18 cellular contexts compared by ENCODE assay signal in genomic region chr3:106135451-106136160, GRCh38.
DNase-seq lines count a peak whose midpoint lies in the region; ATAC-seq and TF ChIP-seq lines count a peak whose summit lies in the region.
"Had no signal": no experiment of that assay in that cellular context is flagged by ENCODE, and none has a peak within 500 bp of the region (broad histone marks: within the 10 kb centered on the region; RNA-seq: fewer than 3 reads in every experiment).

No MANE protein-coding gene starts in this region.

- H3K4me1 ChIP-seq in right cardiac atrium (ENCODE audit: control insufficient read depth, insufficient read depth, low read length) (peaks cover 4% of the 10 kb centered on the region), right atrium auricular region (peaks cover 0 to 8% of the 10 kb centered on the region in 2 donors), gastroesophageal sphincter (peaks cover 6 to 16% (median 8%) of the 10 kb centered on the region in 3 donors), neuronal stem cell (ENCODE audit: control insufficient read depth in 2 of 2, insufficient read depth in 1 of 2, low read depth in 1 of 2, low read length in 2 of 2) (peaks cover 2 to 16% of the 10 kb centered on the region in 2 donors), aorta (ENCODE audit: control insufficient read depth in 1 of 2, insufficient read depth in 2 of 2, low read length in 2 of 2) (peaks cover 0 to 6% of the 10 kb centered on the region in 2 donors), HAP-1 (no peaks in the 10 kb centered on the region)
- H3K4me1 ChIP-seq: BLaER1 had no signal

- no peak for TF ChIP-seq CTCF in right atrium auricular region (IDR thresholded peaks at IDR 0.05)
- no peak for TF ChIP-seq CTCF in gastroesophageal sphincter (IDR thresholded peaks at IDR 0.05)

- no peak overlapping the region for H4K8ac ChIP-seq in neuronal stem cell (ENCODE audit: low read depth, low read length)

- H3K27ac ChIP-seq in right cardiac atrium (ENCODE audit: low read length): no peak overlapping the region
- no peak overlapping the region for H3K27ac ChIP-seq in right atrium auricular region
- no peak overlapping the region for H3K27ac ChIP-seq in gastroesophageal sphincter
- no peak overlapping the region for H3K27ac ChIP-seq in neuronal stem cell (replicated peaks; ENCODE audit: low read length)
- no peak overlapping the region for H3K27ac ChIP-seq in aorta (ENCODE audit: low read depth in 1 of 2, low read length in 2 of 2)
- H3K27ac ChIP-seq: 22Rv1, A549, BLaER1 had no signal

- no peak overlapping the region for H2BK15ac ChIP-seq in neuronal stem cell (ENCODE audit: low read length)

- peak overlapping the region; percentile 57 for H3K18ac ChIP-seq in neuronal stem cell (ENCODE audit: low read length)

- TF ChIP-seq EP300 in gastroesophageal sphincter (IDR thresholded peaks at IDR 0.05): no peak

- H3K14ac ChIP-seq in neuronal stem cell (ENCODE audit: low read length): peak overlapping the region; percentile 56

- H4K91ac ChIP-seq in neuronal stem cell (ENCODE audit: low read depth, low read length, poor library complexity): peak overlapping the region; percentile 39

- H3K4me2 ChIP-seq in neuronal stem cell (ENCODE audit: insufficient read depth, low read length, poor library complexity, severe bottlenecking): no peak overlapping the region
- H3K4me2 ChIP-seq: A549, BLaER1 had no signal

- H2AK5ac ChIP-seq in neuronal stem cell (ENCODE audit: low read depth, low read length): peak overlapping the region; percentile 61

- H2AFZ ChIP-seq in neuronal stem cell (ENCODE audit: low read length): no peak overlapping the region

- H3K36me3 ChIP-seq in right atrium auricular region (no peaks in the 10 kb centered on the region), gastroesophageal sphincter (no peaks in the 10 kb centered on the region), neuronal stem cell (replicated peaks in 1 of 2; ENCODE audit: control insufficient read depth in 2 of 2, insufficient read depth in 2 of 2, low read length in 2 of 2) (no peaks in the 10 kb centered on the region), aorta (ENCODE audit: control insufficient read depth in 1 of 2, insufficient read depth in 2 of 2, low read length in 1 of 2) (no peaks in the 10 kb centered on the region), HAP-1 (replicated peaks) (no peaks in the 10 kb centered on the region)
- H3K36me3 ChIP-seq: BLaER1 had no signal

- H2BK5ac ChIP-seq in neuronal stem cell (ENCODE audit: low read length): no peak overlapping the region

- WGBS in right cardiac atrium: 97% methylated on average over 26 of the region's 26 CpGs
- no CpG with 5 or more reads among the region's 26 CpGs for WGBS in gastroesophageal sphincter (ENCODE audit: low coverage in 1 of 2), 2 donors
- no CpG with 5 or more reads among the region's 26 CpGs for WGBS in neuronal stem cell (ENCODE audit: extremely low coverage in 2 of 2, insufficient read length in 2 of 2, insufficient replicate concordance in 1 of 2), 2 donors
- WGBS in aorta, 2 donors: 94 to 98% methylated on average over 26 of the region's 26 CpGs

- H3K23ac ChIP-seq in neuronal stem cell (ENCODE audit: low read depth, low read length, poor library complexity): peak overlapping the region; percentile 93

- intact Hi-C loops in right cardiac atrium (cut with DNase I) (no loop called here), aorta (cut with DNase I) (no loop called here)

- DNase-seq in right cardiac atrium (peak in 2 of 3 donors; percentile 32 to 53), right atrium auricular region (ENCODE audit: low spot score) (no peak), neuronal stem cell (ENCODE audit: low spot score) (no peak), aorta (no peak), HAP-1 (ENCODE audit: low spot score in 2 of 2) (no peak), Ammon's horn (ENCODE audit: low spot score) (no peak)
- DNase-seq: AML-193; CD4-positive, alpha-beta memory T cell; DMS153; DMS79; GDM1; GOT3; H7 had no signal

- H3K4me3 ChIP-seq in right cardiac atrium (ENCODE audit: low read length) (no peak overlapping the region), right atrium auricular region (no peak overlapping the region), gastroesophageal sphincter (no peak overlapping the region), neuronal stem cell (ENCODE audit: low read length in 2 of 2) (no peak overlapping the region), aorta (ENCODE audit: low read length in 2 of 2) (no peak overlapping the region), HAP-1 (no peak overlapping the region)
- H3K4me3 ChIP-seq: A549, BLaER1 had no signal

- H3K9me3 ChIP-seq in right cardiac atrium (ENCODE audit: control insufficient read depth, low read length): no peaks in the 10 kb centered on the region
- H3K9me3 ChIP-seq in right atrium auricular region: no peaks in the 10 kb centered on the region
- no peaks in the 10 kb centered on the region for H3K9me3 ChIP-seq in gastroesophageal sphincter
- H3K9me3 ChIP-seq in neuronal stem cell (replicated peaks in 1 of 2; ENCODE audit: control insufficient read depth in 2 of 2, insufficient read depth in 1 of 2, low read depth in 1 of 2, low read length in 2 of 2): peaks cover 2 to 4% of the 10 kb centered on the region in 2 donors
- no peaks in the 10 kb centered on the region for H3K9me3 ChIP-seq in aorta (ENCODE audit: control insufficient read depth, low read length)
- H3K9me3 ChIP-seq in HAP-1: no peaks in the 10 kb centered on the region
- H3K9me3 ChIP-seq: A549 had no signal

- H3K27me3 ChIP-seq in right cardiac atrium (ENCODE audit: control insufficient read depth, insufficient read depth): no peaks in the 10 kb centered on the region
- no peaks in the 10 kb centered on the region for H3K27me3 ChIP-seq in right atrium auricular region
- no peaks in the 10 kb centered on the region for H3K27me3 ChIP-seq in gastroesophageal sphincter
- H3K27me3 ChIP-seq in neuronal stem cell (ENCODE audit: control insufficient read depth in 3 of 3, insufficient read depth in 3 of 3, low read depth in 1 of 3, low read length in 3 of 3): no peaks in the 10 kb centered on the region
- no peaks in the 10 kb centered on the region for H3K27me3 ChIP-seq in aorta (ENCODE audit: control insufficient read depth in 1 of 2, insufficient read depth in 2 of 2, low read length in 1 of 2)
- H3K27me3 ChIP-seq in HAP-1 (ENCODE audit: low read depth): no peaks in the 10 kb centered on the region
- H3K27me3 ChIP-seq: BLaER1 had no signal

- H3K9ac ChIP-seq in neuronal stem cell (ENCODE audit: low read depth, low read length, poor library complexity): no peak overlapping the region
- H3K9ac ChIP-seq: BLaER1 had no signal

- peaks cover 2% of the 10 kb centered on the region for H3K79me1 ChIP-seq in neuronal stem cell (ENCODE audit: low read depth, low read length)

- TF ChIP-seq POLR2A in gastroesophageal sphincter (IDR thresholded peaks at IDR 0.05): no peak

- H2BK120ac ChIP-seq in neuronal stem cell (ENCODE audit: low read depth, low read length): no peak overlapping the region

- ATAC-seq in right cardiac atrium (no peak), gastroesophageal sphincter (peak; percentile 28), aorta (ENCODE audit: low FRiP score) (peak; percentile 36), GM21367 (IDR thresholded peaks at IDR 0.05; ENCODE audit: unreplicated experiment) (no peak)
- ATAC-seq: A549 had no signal

- H3K4ac ChIP-seq in neuronal stem cell (ENCODE audit: low read length): no peak overlapping the region

- peak overlapping the region; percentile 86 for H2BK12ac ChIP-seq in neuronal stem cell (ENCODE audit: low read length)

- in situ Hi-C loops in HAP-1 (cut with MboI; ENCODE audit: low sequenced_read_pairs): no loop called here

Comparison
In these comparisons a context has a peak if more than half of its experiments do, and no peak if none do; other contexts are left out.
1. DNase-seq: peak in right cardiac atrium (2 of 3); none in right atrium auricular region (single experiment), neuronal stem cell (single experiment), aorta (0 of 2), HAP-1 (0 of 2) and Ammon's horn (single experiment).
2. ATAC-seq: peak in gastroesophageal sphincter (single experiment) and aorta (single experiment); none in right cardiac atrium (0 of 2) and GM21367 (single experiment).